In the genomic region with DNA sequence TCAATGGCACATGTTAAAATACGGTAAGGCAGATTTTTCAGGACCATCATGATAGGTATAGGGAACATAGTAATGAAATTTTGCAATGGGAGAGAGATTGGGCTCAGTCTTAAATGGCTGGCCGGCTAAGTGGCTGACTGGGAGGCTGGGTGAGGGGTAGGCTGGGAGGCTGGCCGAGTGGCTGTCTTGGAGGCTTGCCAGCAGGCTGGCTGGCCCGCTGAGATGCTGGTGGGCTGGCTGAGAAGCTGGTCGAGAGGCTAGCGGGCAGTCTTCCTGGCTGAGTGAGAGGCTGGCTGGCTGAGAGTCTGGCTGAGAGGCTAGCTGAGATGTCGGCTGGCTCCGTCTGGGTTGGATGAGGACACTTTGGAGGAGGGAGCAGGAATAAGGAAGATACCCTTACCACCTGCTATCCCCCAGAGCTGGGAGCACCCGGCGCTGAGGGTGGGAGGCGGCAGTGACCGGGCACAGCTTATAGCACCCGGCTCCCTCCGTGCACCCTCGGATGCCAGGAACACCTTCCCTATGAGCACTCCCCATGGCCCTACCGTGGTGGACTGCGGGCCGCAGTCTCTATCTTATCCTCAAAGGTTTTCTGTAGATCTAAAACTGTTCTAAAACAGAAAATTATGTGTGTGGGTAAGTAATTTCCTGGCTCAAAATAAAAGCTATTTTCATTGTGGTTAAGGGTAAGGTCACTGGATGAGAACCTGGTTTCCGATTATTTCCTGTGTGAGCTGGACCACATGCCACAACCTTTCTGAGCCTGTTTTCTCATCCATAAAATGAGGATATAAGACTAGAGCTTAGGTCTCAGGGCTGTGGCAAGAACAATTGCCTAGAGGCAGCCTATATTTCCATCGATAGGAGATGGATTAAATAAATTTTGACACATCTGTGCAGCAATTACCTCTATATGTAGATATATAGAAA, we compare ENCODE assay signal across 13 cellular contexts. TPM values are rescaled to one million over a fixed set of nuclear protein-coding genes. Genes with fewer than 3 reads are reported as not detected.
DNase-seq lines count a peak whose midpoint lies in the region; ATAC-seq lines count a peak whose summit lies in the region.
"Had no signal": no experiment of that assay in that cellular context is flagged by ENCODE, and none has a peak within 500 bp of the region (broad histone marks: within the 10 kb centered on the region; RNA-seq: fewer than 3 reads in every experiment).

No MANE protein-coding gene starts in this region.

- no peak overlapping the region for H2BK120ac ChIP-seq in neuronal stem cell (ENCODE audit: low read depth, low read length)

- no CpG with 5 or more reads among the region's 20 CpGs for WGBS in neuronal stem cell (ENCODE audit: extremely low coverage in 2 of 2, insufficient read length in 2 of 2, insufficient replicate concordance in 1 of 2), 2 donors

- H3K27me3 ChIP-seq in neuronal stem cell (ENCODE audit: control insufficient read depth in 3 of 3, insufficient read depth in 3 of 3, low read depth in 1 of 3, low read length in 3 of 3): no peaks in the 10 kb centered on the region

- no peak overlapping the region for H4K91ac ChIP-seq in neuronal stem cell (ENCODE audit: low read depth, low read length, poor library complexity)

- no peak overlapping the region for H3K4me2 ChIP-seq in neuronal stem cell (ENCODE audit: insufficient read depth, low read length, poor library complexity, severe bottlenecking)
- H3K4me2 ChIP-seq: KMS-11 had no signal

- no peaks in the 10 kb centered on the region for H3K36me3 ChIP-seq in neuronal stem cell (replicated peaks in 1 of 2; ENCODE audit: control insufficient read depth in 2 of 2, insufficient read depth in 2 of 2, low read length in 2 of 2)
- H3K36me3 ChIP-seq: heart left ventricle had no signal

- H3K27ac Mint-ChIP-seq in activated T-cell treated with anti-CD3 and anti-CD28 coated beads, Interleukin-2, amount 50 U/mL, for 24 hours: no peak overlapping the region
- H3K27ac Mint-ChIP-seq: activated naive CD4-positive, alpha-beta T cell treated with anti-CD3 and anti-CD28 coated beads, Interleukin-2, amount 50 U/mL, for 24 hours had no signal

- H3K27me3 Mint-ChIP-seq in activated T-cell treated with anti-CD3 and anti-CD28 coated beads, Interleukin-2, amount 50 U/mL, for 24 hours: peaks cover 14% of the 10 kb centered on the region

- H2BK12ac ChIP-seq in neuronal stem cell (ENCODE audit: low read length): no peak overlapping the region

- ATAC-seq in GM19455 (IDR thresholded peaks at IDR 0.05; ENCODE audit: unreplicated experiment): no peak
- ATAC-seq: heart left ventricle had no signal

- no peak overlapping the region for H3K27ac ChIP-seq in neuronal stem cell (replicated peaks; ENCODE audit: low read length)
- H3K27ac ChIP-seq: heart left ventricle, KMS-11 had no signal

- H3K4me3 Mint-ChIP-seq in activated T-cell treated with anti-CD3 and anti-CD28 coated beads, Interleukin-2, amount 50 U/mL, for 24 hours: no peak overlapping the region
- H3K4me3 Mint-ChIP-seq: activated naive CD4-positive, alpha-beta T cell treated with anti-CD3 and anti-CD28 coated beads, Interleukin-2, amount 50 U/mL, for 24 hours had no signal

- peak overlapping the region; percentile 81 for H2BK15ac ChIP-seq in neuronal stem cell (ENCODE audit: low read length)

- H3K36me3 Mint-ChIP-seq in activated T-cell treated with anti-CD3 and anti-CD28 coated beads, Interleukin-2, amount 50 U/mL, for 24 hours (ENCODE audit: low read depth): no peaks in the 10 kb centered on the region
- H3K36me3 Mint-ChIP-seq: activated naive CD4-positive, alpha-beta T cell treated with anti-CD3 and anti-CD28 coated beads, Interleukin-2, amount 50 U/mL, for 24 hours had no signal

- peaks cover 0 to 2% of the 10 kb centered on the region in 2 donors for H3K9me3 ChIP-seq in neuronal stem cell (replicated peaks in 1 of 2; ENCODE audit: control insufficient read depth in 2 of 2, insufficient read depth in 1 of 2, low read depth in 1 of 2, low read length in 2 of 2)

- H3K9ac ChIP-seq in neuronal stem cell (ENCODE audit: low read depth, low read length, poor library complexity): no peak overlapping the region
- H3K9ac ChIP-seq: KMS-11 had no signal

- H3K4ac ChIP-seq in neuronal stem cell (ENCODE audit: low read length): no peak overlapping the region

- peak overlapping the region; percentile 89 for H3K18ac ChIP-seq in neuronal stem cell (ENCODE audit: low read length)

- H3K23ac ChIP-seq in neuronal stem cell (ENCODE audit: low read depth, low read length, poor library complexity): peak overlapping the region; percentile 81

- H3K4me1 Mint-ChIP-seq in activated T-cell treated with anti-CD3 and anti-CD28 coated beads, Interleukin-2, amount 50 U/mL, for 24 hours (ENCODE audit: low read depth): peaks cover 7% of the 10 kb centered on the region
- H3K4me1 Mint-ChIP-seq: activated naive CD4-positive, alpha-beta T cell treated with anti-CD3 and anti-CD28 coated beads, Interleukin-2, amount 50 U/mL, for 24 hours had no signal

- H3K79me1 ChIP-seq in neuronal stem cell (ENCODE audit: low read depth, low read length): no peaks in the 10 kb centered on the region

- H3K9me3 Mint-ChIP-seq in activated T-cell treated with anti-CD3 and anti-CD28 coated beads, Interleukin-2, amount 50 U/mL, for 24 hours: no peaks in the 10 kb centered on the region
- H3K9me3 Mint-ChIP-seq: activated naive CD4-positive, alpha-beta T cell treated with anti-CD3 and anti-CD28 coated beads, Interleukin-2, amount 50 U/mL, for 24 hours had no signal

- H3K4me1 ChIP-seq in neuronal stem cell (ENCODE audit: control insufficient read depth in 2 of 2, insufficient read depth in 1 of 2, low read depth in 1 of 2, low read length in 2 of 2): no peaks in the 10 kb centered on the region

- H2AK5ac ChIP-seq in neuronal stem cell (ENCODE audit: low read depth, low read length): peak overlapping the region; percentile 56

- DNase-seq in Daoy (ENCODE audit: low read depth) (peak; percentile 38), NCI-H1092 (lab: John Stamatoyannopoulos, UW) (peak; percentile 79), SK-N-DZ (ENCODE audit: low spot score) (peak; percentile 32), neuronal stem cell (ENCODE audit: low spot score) (no peak), SIG-M5 treated with dmso at 0.1 percent for 504 hours (lab: John Stamatoyannopoulos, UW; ENCODE audit: unreplicated experiment) (no peak)
- DNase-seq in activated T-cell treated with anti-CD3 and anti-CD28 coated beads, Interleukin-2, amount 50 U/mL, for 24 hours: no peak
- DNase-seq: activated CD4-positive, CD25-positive, alpha-beta regulatory T cell treated with anti-CD3 and anti-CD28 coated beads, Interleukin-2, amount 50 U/mL, for 72 hours; effector CD4-positive, alpha-beta T cell; EL had no signal

- H2BK5ac ChIP-seq in neuronal stem cell (ENCODE audit: low read length): no peak overlapping the region

- H3K14ac ChIP-seq in neuronal stem cell (ENCODE audit: low read length): no peak overlapping the region

- H4K8ac ChIP-seq in neuronal stem cell (ENCODE audit: low read depth, low read length): no peak overlapping the region

- H3K4me3 ChIP-seq in neuronal stem cell (ENCODE audit: low read length in 2 of 2): no peak overlapping the region
- H3K4me3 ChIP-seq: heart left ventricle had no signal

- no peak overlapping the region for H2AFZ ChIP-seq in neuronal stem cell (ENCODE audit: low read length)

RNA-seq across cellular contexts. Expression of a gene that starts 34.5 kb away (rescaled TPM):
- 0.23 TPM in 1 of 2 replicates, not detected in the other for total RNA-seq in Daoy (2014; rRNA removed; shearing (Covaris generic))
- polyA plus RNA-seq in SK-N-DZ (2014; cell fraction: cytosol; rRNA removed): 0.15 and 0.27 TPM in 2 replicates
- polyA plus RNA-seq in SK-N-DZ (2014; cell fraction: nucleus; rRNA removed): 0.14 and 0.28 TPM in 2 replicates
- 0.11 TPM for polyA plus RNA-seq in neuronal stem cell (2013, experiment 1 of 2)
- 0.94 TPM for polyA plus RNA-seq in neuronal stem cell (2013, experiment 2 of 2)
- polyA plus RNA-seq: heart left ventricle had no signal

Comparison
In these comparisons a context has a peak if more than half of its experiments do, and no peak if none do; other contexts are left out.
1. DNase-seq: peak in Daoy (single experiment), NCI-H1092 (single experiment) and SK-N-DZ (single experiment); none in neuronal stem cell (single experiment), SIG-M5 treated with dmso at 0.1 percent for 504 hours (single experiment) and activated T-cell treated with anti-CD3 and anti-CD28 coated beads, Interleukin-2, amount 50 U/mL, for 24 hours (single experiment).